12 cellular contexts compared by ENCODE assay signal in the genomic region with DNA sequence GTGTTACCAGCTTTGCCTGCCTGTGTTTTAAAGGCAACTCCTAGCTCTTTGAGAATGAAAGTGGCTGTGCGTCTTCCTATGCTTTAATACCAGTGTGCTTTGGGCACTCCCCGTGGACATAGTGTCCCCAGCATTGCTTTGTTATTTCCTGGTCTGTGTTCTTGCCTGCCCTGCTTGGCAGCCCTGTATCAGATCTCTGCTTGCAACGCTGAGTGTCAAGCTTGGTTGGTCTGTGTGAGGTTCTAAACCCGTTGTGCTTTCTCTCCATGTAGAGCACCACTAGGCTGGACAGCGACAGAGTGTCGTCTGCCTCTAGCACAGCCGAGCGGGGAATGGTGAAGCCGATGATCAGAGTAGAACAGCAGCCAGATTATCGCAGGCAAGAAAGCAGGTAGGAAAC.
DNase-seq lines count a peak whose midpoint lies in the region; ATAC-seq and TF ChIP-seq lines count a peak whose summit lies in the region.
"Had no signal": no experiment of that assay in that cellular context is flagged by ENCODE, and none has a peak within 500 bp of the region (broad histone marks: within the 10 kb centered on the region; RNA-seq: fewer than 3 reads in every experiment).

No MANE protein-coding gene starts in this region.

- H3K36me3 ChIP-seq in ascending aorta = peaks cover 21 to 50% of the 10 kb centered on the region in 2 donors

- no peak for TF ChIP-seq CTCF in ascending aorta (IDR thresholded peaks at IDR 0.05)

- no peak overlapping the region for H3K27ac ChIP-seq in ascending aorta

- intact Hi-C loops in ascending aorta (cut with DNase I) = no loop called here

- H3K27me3 ChIP-seq in ascending aorta = no peaks in the 10 kb centered on the region

- no peak overlapping the region for H3K4me3 ChIP-seq in ascending aorta

- H3K9me3 ChIP-seq in ascending aorta = no peaks in the 10 kb centered on the region

- DNase-seq in NCI-H2196 (lab: John Stamatoyannopoulos, UW; ENCODE audit: unreplicated experiment) (peak; percentile 11), dermis blood vessel endothelial cell (peak; percentile 74), kidney tubule cell (ENCODE audit: low spot score) (peak; percentile 53), superior temporal gyrus (ENCODE audit: extremely low spot score) (peak; percentile 81), ascending aorta (ENCODE audit: low spot score in 2 of 2) (no peak), AML-193 (lab: John Stamatoyannopoulos, UW) (no peak)
- DNase-seq: effector memory CD4-positive, alpha-beta T cell; GF-D8; naive B cell; NCI-H1436 treated with DMSO at 0.1 percent for 48 hours had no signal

- ATAC-seq in GM19023 (IDR thresholded peaks at IDR 0.05; ENCODE audit: unreplicated experiment) = no peak
- no peak for ATAC-seq in HG03175 (IDR thresholded peaks at IDR 0.05; ENCODE audit: unreplicated experiment)

- no peaks in the 10 kb centered on the region for H3K4me1 ChIP-seq in ascending aorta

Comparison
In these comparisons a context has a peak if more than half of its experiments do, and no peak if none do; other contexts are left out.
1. DNase-seq: peak in NCI-H2196 (single experiment), dermis blood vessel endothelial cell (single experiment), kidney tubule cell (single experiment) and superior temporal gyrus (single experiment); none in ascending aorta (0 of 2) and AML-193 (0 of 2).